ENCODE assay signal across 22 cellular contexts in the genomic region with DNA sequence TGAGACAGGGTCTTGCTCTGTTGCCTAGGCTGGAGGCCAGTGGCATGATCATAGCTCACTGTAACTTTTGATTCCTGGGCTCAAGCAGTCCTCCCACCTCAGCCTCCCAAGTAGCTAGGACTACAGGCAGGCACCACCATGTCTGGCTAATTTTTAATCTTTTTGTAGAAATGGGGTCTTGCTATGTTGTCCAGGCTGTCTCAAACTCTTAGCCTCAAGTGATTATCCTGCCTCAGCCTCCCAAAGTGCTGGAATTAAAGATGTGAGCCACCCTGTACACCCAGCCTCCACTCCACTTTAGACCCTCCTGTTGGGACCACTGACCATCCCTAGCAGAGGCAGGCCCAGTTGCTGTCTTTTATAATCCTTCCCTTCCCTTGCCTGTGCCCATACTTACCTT.
DNase-seq lines count a peak whose midpoint lies in the region; ATAC-seq, FAIRE-seq and TF ChIP-seq lines count a peak whose summit lies in the region.
"Had no signal": no experiment of that assay in that cellular context is flagged by ENCODE, and none has a peak within 500 bp of the region (broad histone marks: within the 10 kb centered on the region; RNA-seq: fewer than 3 reads in every experiment).

No MANE protein-coding gene starts in this region.

- H3K4me3 ChIP-seq in GM23338 (no peak overlapping the region), HEK293 (ENCODE audit: low read depth, low read length) (no peak overlapping the region), astrocyte (ENCODE audit: insufficient read depth, low read depth, low read length) (no peak overlapping the region), thyroid gland (replicated peaks in 1 of 3) (no peak overlapping the region), brain microvascular endothelial cell (ENCODE audit: low read depth, low read length) (no peak overlapping the region)

- H3K27me3 ChIP-seq in GM23338 (ENCODE audit: insufficient read depth): no peaks in the 10 kb centered on the region
- H3K27me3 ChIP-seq in astrocyte (ENCODE audit: insufficient read depth, low read length): no peaks in the 10 kb centered on the region
- H3K27me3 ChIP-seq in thyroid gland: no peaks in the 10 kb centered on the region
- H3K27me3 ChIP-seq in brain microvascular endothelial cell (replicated peaks): no peaks in the 10 kb centered on the region

- H3K27ac ChIP-seq in GM23338 (ENCODE audit: low read depth) (no peak overlapping the region), HEK293 (ENCODE audit: extremely low read depth, low read depth, low read length) (no peak overlapping the region), astrocyte (ENCODE audit: low read depth, low read length) (no peak overlapping the region), thyroid gland (peak overlapping the region in 2 of 3 donors; percentile 17 to 64), brain microvascular endothelial cell (no peak overlapping the region)
- H3K27ac ChIP-seq: C4-2B, HL-60 had no signal

- ATAC-seq in GM23338 (no peak), GM18870 (IDR thresholded peaks at IDR 0.05; ENCODE audit: unreplicated experiment) (no peak)

- H3K4me1 Mint-ChIP-seq in GM23338 (peaks cover 5% of the 10 kb centered on the region; the same call in 2 of the 3 replicates), astrocyte (ENCODE audit: low read depth, unreplicated experiment) (peaks cover 2% of the 10 kb centered on the region)

- H3K27me3 Mint-ChIP-seq in GM23338 (ENCODE audit: insufficient read depth, low read depth, poor library complexity) (no peaks in the 10 kb centered on the region), astrocyte (ENCODE audit: low read depth, unreplicated experiment) (no peaks in the 10 kb centered on the region)
- H3K27me3 Mint-ChIP-seq: CD4-positive, alpha-beta T cell had no signal

- H3K27ac Mint-ChIP-seq in GM23338: 0 out of 2 replicates have a peak overlapping the region, but pooled peaks have one; percentile 8
- peak overlapping the region; percentile 16 for H3K27ac Mint-ChIP-seq in astrocyte (ENCODE audit: unreplicated experiment)
- H3K27ac Mint-ChIP-seq: CD4-positive, alpha-beta T cell had no signal

- H3K79me2 ChIP-seq in GM23338 (replicated peaks; ENCODE audit: insufficient read depth) (no peaks in the 10 kb centered on the region), astrocyte (ENCODE audit: insufficient read depth, low read length) (no peaks in the 10 kb centered on the region)

- H3K36me3 Mint-ChIP-seq in GM23338 (ENCODE audit: low read depth) (no peaks in the 10 kb centered on the region), astrocyte (ENCODE audit: low read depth, unreplicated experiment) (no peaks in the 10 kb centered on the region)
- H3K36me3 Mint-ChIP-seq: IgD-negative memory B cell had no signal

- H3K9me2 ChIP-seq in GM23338 (ENCODE audit: insufficient read depth): no peaks in the 10 kb centered on the region

- no peak for TF ChIP-seq CTCF in GM23338 (conservative IDR thresholded peaks at IDR 0.05; ENCODE audit: low read depth in 2 of 2)
- TF ChIP-seq CTCF in HEK293 (tag by site-specific recombination; IDR thresholded peaks at IDR 0.05): no peak
- no peak for TF ChIP-seq CTCF in astrocyte (IDR thresholded peaks at IDR 0.05; ENCODE audit: insufficient read depth, low read depth, low read length)
- TF ChIP-seq CTCF in thyroid gland (IDR thresholded peaks at IDR 0.05): no peak
- no peak for TF ChIP-seq CTCF in brain microvascular endothelial cell (IDR thresholded peaks at IDR 0.05; ENCODE audit: low read depth, low read length, missing control alignments)

- no peaks in the 10 kb centered on the region for H4K20me1 ChIP-seq in GM23338 (replicated peaks; ENCODE audit: insufficient read depth)
- no peaks in the 10 kb centered on the region for H4K20me1 ChIP-seq in astrocyte (ENCODE audit: insufficient read depth, low read length)

- H3K4me3 Mint-ChIP-seq in GM23338 (no peak overlapping the region), astrocyte (ENCODE audit: unreplicated experiment) (no peak overlapping the region)
- H3K4me3 Mint-ChIP-seq: CD4-positive, alpha-beta T cell; H9; IgD-negative memory B cell had no signal

- H3K9me3 ChIP-seq in HEK293 (ENCODE audit: control insufficient read depth, insufficient read depth, low read depth, low read length) (no peaks in the 10 kb centered on the region), astrocyte (ENCODE audit: insufficient read depth, low read depth, low read length) (no peaks in the 10 kb centered on the region), thyroid gland (no peaks in the 10 kb centered on the region)
- H3K9me3 ChIP-seq: Caco-2 had no signal

- intact Hi-C loops in thyroid gland (cut with DNase I): no loop called here

- H3K36me3 ChIP-seq in GM23338 (ENCODE audit: insufficient read depth): no peaks in the 10 kb centered on the region
- H3K36me3 ChIP-seq in HEK293 (ENCODE audit: control insufficient read depth in 2 of 2, insufficient read depth in 1 of 2, low read length in 2 of 2): no peaks in the 10 kb centered on the region
- H3K36me3 ChIP-seq in astrocyte (ENCODE audit: insufficient read depth, low read length): no peaks in the 10 kb centered on the region
- no peaks in the 10 kb centered on the region for H3K36me3 ChIP-seq in thyroid gland
- H3K36me3 ChIP-seq in brain microvascular endothelial cell (replicated peaks): no peaks in the 10 kb centered on the region

- no peak overlapping the region for H3K4me2 ChIP-seq in GM23338
- H3K4me2 ChIP-seq in astrocyte (ENCODE audit: low read length): no peak overlapping the region

- in situ Hi-C loops in brain microvascular endothelial cell (cut with HindIII; ENCODE audit: low pct_ligation_motif_present, low sequenced_read_pairs): no loop called here

- DNase-seq in GM23338 (ENCODE audit: low spot score) (no peak), astrocyte (ENCODE audit: low read depth) (no peak), thyroid gland (no peak), brain microvascular endothelial cell (no peak)
- DNase-seq: ACHN; Caco-2; CD4-positive, alpha-beta T cell; DMS153; DMS79; GDM1; H9; KG1 had no signal

- POLR2A ChIA-PET in HEK293 (lab: Yijun Ruan, JAX): no interaction called here

- TF ChIP-seq POLR2A in thyroid gland (IDR thresholded peaks at IDR 0.05): no peak

- no peak overlapping the region for H3K9ac ChIP-seq in astrocyte (ENCODE audit: low read length)

- no peak for FAIRE-seq in astrocyte (lab: Jason Lieb, UNC)
- FAIRE-seq: A204.1, D721Med, GM12892, GM18507, H1 had no signal

- H3K9me3 Mint-ChIP-seq in GM23338: no peaks in the 10 kb centered on the region
- H3K9me3 Mint-ChIP-seq in astrocyte (ENCODE audit: unreplicated experiment): no peaks in the 10 kb centered on the region
- H3K9me3 Mint-ChIP-seq: CD4-positive, alpha-beta T cell; H9; IgD-negative memory B cell had no signal

- peaks cover 11% of the 10 kb centered on the region; the same call in 1 of the 2 replicates for H3K4me1 ChIP-seq in GM23338 (ENCODE audit: insufficient read depth)
- H3K4me1 ChIP-seq in HEK293 (ENCODE audit: control insufficient read depth, insufficient read depth, low read length): no peaks in the 10 kb centered on the region
- peaks cover 6% of the 10 kb centered on the region for H3K4me1 ChIP-seq in astrocyte (ENCODE audit: insufficient read depth, low read length)
- H3K4me1 ChIP-seq in thyroid gland: peaks cover 3 to 20% of the 10 kb centered on the region in 2 donors

- CTCF ChIA-PET in HEK293 (lab: Yijun Ruan, JAX): interaction anchor here (0.6 to 2.9 kb wide), 16 partner anchors 10 to 1440 kb away, joined by 3 to 39 read pairs (median 4); no protein-coding TSS in a partner anchor

- H3F3A ChIP-seq in GM23338 (replicated peaks; ENCODE audit: low read depth): no peaks in the 10 kb centered on the region

- H2AFZ ChIP-seq in GM23338: no peak overlapping the region
- H2AFZ ChIP-seq in astrocyte (ENCODE audit: low read depth, low read length): no peak overlapping the region

TF ChIP-seq in HEK293, 187 proteins besides CTCF, POLR2A, EP300 and RAD21:
- TF ChIP-seq ZNF121 (tag by site-specific recombination; IDR thresholded peaks at IDR 0.05): peak; percentile 55; the same call in 1 of the 2 replicates
- TF ChIP-seq ZNF521 (tag by site-specific recombination; IDR thresholded peaks at IDR 0.05): no peak

Comparison
In these comparisons a context has a peak if more than half of its experiments do, and no peak if none do; other contexts are left out.
1. H3K27ac ChIP-seq: peak in thyroid gland (2 of 3); none in GM23338 (single experiment), HEK293 (single experiment), astrocyte (single experiment) and brain microvascular endothelial cell (single experiment).